8 cellular contexts compared by ENCODE assay signal in genomic region chr13:70960841-70961443, GRCh38.
A peak's percentile ranks its signal among the peaks of the same experiment; 100 is the strongest.
DNase-seq lines count a peak whose midpoint lies in the region; ATAC-seq and TF ChIP-seq lines count a peak whose summit lies in the region.

No MANE protein-coding gene starts in this region.

- no peak overlapping the region for H3K27ac ChIP-seq in A673 (ENCODE audit: low read depth, low read length, poor library complexity, severe bottlenecking)
- H3K27ac ChIP-seq in neural progenitor cell: no peak overlapping the region

- H3K27ac Mint-ChIP-seq in chondrocyte (ENCODE audit: unreplicated experiment) (no peak overlapping the region), neural progenitor cell (no peak overlapping the region)

- H3K4me1 ChIP-seq in A673 (ENCODE audit: insufficient read depth, low read length, poor library complexity, severe bottlenecking) (no peaks in the 10 kb centered on the region), neural progenitor cell (no peaks in the 10 kb centered on the region)

- BruUV-seq in A673 (replicated peaks; lab: Mats Ljungman, UMichigan): no TSS peak

- H3K9me3 Mint-ChIP-seq in chondrocyte (ENCODE audit: low read depth): no peaks in the 10 kb centered on the region
- H3K9me3 Mint-ChIP-seq in neural progenitor cell: no peaks in the 10 kb centered on the region

- H3K36me3 ChIP-seq in A673 (ENCODE audit: insufficient read depth, low read length, poor library complexity, severe bottlenecking): no peaks in the 10 kb centered on the region
- H3K36me3 ChIP-seq in neural progenitor cell: no peaks in the 10 kb centered on the region

- ATAC-seq in GM18870 (IDR thresholded peaks at IDR 0.05; ENCODE audit: unreplicated experiment): peak; percentile 59

- no peaks in the 10 kb centered on the region for H3K9me3 ChIP-seq in A673 (ENCODE audit: low read depth, low read length, poor library complexity, severe bottlenecking)
- no peaks in the 10 kb centered on the region for H3K9me3 ChIP-seq in neural progenitor cell (ENCODE audit: low read depth)

- H3K4me3 ChIP-seq in A673 (ENCODE audit: low read depth, low read length, poor library complexity, severe bottlenecking): no peak overlapping the region
- H3K4me3 ChIP-seq in neural progenitor cell: no peak overlapping the region

- H3K4me2 ChIP-seq in neural progenitor cell: no peak overlapping the region

- no peak overlapping the region for H2AFZ ChIP-seq in neural progenitor cell (replicated peaks)

- H4K20me1 ChIP-seq in neural progenitor cell (ENCODE audit: low read depth): no peaks in the 10 kb centered on the region

- no peaks in the 10 kb centered on the region for H3K36me3 Mint-ChIP-seq in chondrocyte (ENCODE audit: low read depth)
- no peaks in the 10 kb centered on the region for H3K36me3 Mint-ChIP-seq in neural progenitor cell

- intact Hi-C loops in A673 (cut with micrococcal nuclease; ENCODE audit: unreplicated experiment): loop anchor here (5.0 kb wide), 2 partner anchors 339 to 916 kb away; no protein-coding TSS in a partner anchor

- TF ChIP-seq CTCF in A673 (conservative IDR thresholded peaks at IDR 0.05; ENCODE audit: low read depth, low read length): peak; percentile 80
- peak; percentile 91 for TF ChIP-seq CTCF in chondrocyte (IDR thresholded peaks at IDR 0.05)
- peak; percentile 86 for TF ChIP-seq CTCF in neural progenitor cell (IDR thresholded peaks at IDR 0.05)

- peaks cover 22% of the 10 kb centered on the region for H3K27me3 ChIP-seq in A673 (replicated peaks; ENCODE audit: insufficient read depth, low read depth, low read length, poor library complexity)
- H3K27me3 ChIP-seq in neural progenitor cell: no peaks in the 10 kb centered on the region

- H3K4me3 Mint-ChIP-seq in chondrocyte (ENCODE audit: unreplicated experiment) (no peak overlapping the region), neural progenitor cell (no peak overlapping the region)

- DNase-seq in A673 (ENCODE audit: low spot score) (peak; percentile 44), NCI-H2196 treated with DMSO at 0.1 percent for 48 hours (lab: John Stamatoyannopoulos, UW; ENCODE audit: unreplicated experiment) (peak; percentile 3), chondrocyte (ENCODE audit: low spot score) (no peak), neural progenitor cell (ENCODE audit: low spot score) (peak; percentile 42), NCI-H526 treated with DMSO at 0.1 percent for 48 hours (lab: John Stamatoyannopoulos, UW) (no peak), NCI-H187 (lab: John Stamatoyannopoulos, UW) (no peak)
- DNase-seq in stimulated activated CD4-positive, alpha-beta T cell treated with anti-CD3 and anti-CD28 coated beads, Interleukin-2, amount 100 ng/mL, for 24 hours: no peak

- POLR2A ChIA-PET in A673 (lab: Charles Lee; ENCODE audit: low non-redundant PET): no interaction called here

- H3K27me3 Mint-ChIP-seq in chondrocyte (ENCODE audit: low read depth): peaks cover 2% of the 10 kb centered on the region
- no peaks in the 10 kb centered on the region for H3K27me3 Mint-ChIP-seq in neural progenitor cell (ENCODE audit: insufficient read depth, low read depth)

- no peaks in the 10 kb centered on the region for H3F3A ChIP-seq in neural progenitor cell (ENCODE audit: low read depth)

- CTCF ChIA-PET in A673 (lab: Charles Lee): no interaction called here

- H3K4me1 Mint-ChIP-seq in chondrocyte (ENCODE audit: low read depth) (no peaks in the 10 kb centered on the region), neural progenitor cell (peaks cover 6% of the 10 kb centered on the region)

- no peak overlapping the region for H3K9ac ChIP-seq in neural progenitor cell

- H3K79me2 ChIP-seq in neural progenitor cell (ENCODE audit: low read depth): no peaks in the 10 kb centered on the region

Comparison
In these comparisons a context has a peak if more than half of its experiments do, and no peak if none do; other contexts are left out.
1. DNase-seq: peak in A673 (single experiment), NCI-H2196 treated with DMSO at 0.1 percent for 48 hours (single experiment) and neural progenitor cell (single experiment); none in chondrocyte (single experiment), NCI-H526 treated with DMSO at 0.1 percent for 48 hours (single experiment), stimulated activated CD4-positive, alpha-beta T cell treated with anti-CD3 and anti-CD28 coated beads, Interleukin-2, amount 100 ng/mL, for 24 hours (0 of 2) and NCI-H187 (0 of 2).
2. Peak in every context shown above with its lines, with median percentiles within 50 percentile points of each other: CTCF ChIP-seq.